Comparison of ENCODE assay signal across 19 cellular contexts in the genomic region with DNA sequence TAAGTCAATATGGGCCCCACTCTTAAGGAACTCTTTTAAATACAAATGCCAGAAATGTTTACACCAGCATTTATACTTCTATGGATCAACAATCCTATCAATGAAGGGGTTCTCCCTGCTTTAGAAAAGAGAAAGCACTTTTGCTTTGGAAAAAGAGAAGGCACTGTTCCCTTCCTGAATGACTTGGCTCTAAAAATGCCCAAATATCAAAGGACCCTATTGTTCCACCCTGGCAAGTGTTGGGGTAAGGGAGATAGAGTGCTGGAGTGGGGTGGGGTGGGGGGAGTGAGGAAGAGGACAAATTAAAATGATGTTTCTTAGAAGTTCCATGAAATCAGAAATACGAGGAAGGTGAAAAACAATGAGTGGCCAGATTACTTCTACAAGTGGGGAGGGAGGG.
DNase-seq lines count a peak whose midpoint lies in the region; ATAC-seq and TF ChIP-seq lines count a peak whose summit lies in the region.
"Had no signal": no experiment of that assay in that cellular context is flagged by ENCODE, and none has a peak within 500 bp of the region (broad histone marks: within the 10 kb centered on the region; RNA-seq: fewer than 3 reads in every experiment).

No MANE protein-coding gene starts in this region.

- H3K36me3 Mint-ChIP-seq in activated CD8-positive, alpha-beta T cell treated with anti-CD3 and anti-CD28 coated beads for 36 hours (ENCODE audit: low read depth): no peaks in the 10 kb centered on the region
- H3K36me3 Mint-ChIP-seq in activated naive CD8-positive, alpha-beta T cell treated with anti-CD3 and anti-CD28 coated beads, Interleukin-2, amount 50 U/mL, for 24 hours (ENCODE audit: low read depth): no peaks in the 10 kb centered on the region
- H3K36me3 Mint-ChIP-seq: CD14-positive monocyte; CD8-positive, alpha-beta memory T cell had no signal

- no peak for ATAC-seq in activated CD8-positive, alpha-beta T cell treated with anti-CD3 and anti-CD28 coated beads for 36 hours
- ATAC-seq in activated naive CD8-positive, alpha-beta T cell treated with anti-CD3 and anti-CD28 coated beads, Interleukin-2, amount 50 U/mL, for 24 hours: no peak

- no peak for TF ChIP-seq CTCF in activated CD8-positive, alpha-beta T cell treated with anti-CD3 and anti-CD28 coated beads for 36 hours (IDR thresholded peaks at IDR 0.05)

- in situ Hi-C loops in SK-MEL-5 (cut with HindIII; ENCODE audit: low pct_unique_long_range_greater_than_20kb, low sequenced_read_pairs): no loop called here

- H3K27me3 Mint-ChIP-seq in activated CD8-positive, alpha-beta T cell treated with anti-CD3 and anti-CD28 coated beads for 36 hours: peaks cover 15% of the 10 kb centered on the region
- peaks cover 8% of the 10 kb centered on the region for H3K27me3 Mint-ChIP-seq in activated naive CD8-positive, alpha-beta T cell treated with anti-CD3 and anti-CD28 coated beads, Interleukin-2, amount 50 U/mL, for 24 hours

- DNase-seq in Ammon's horn (ENCODE audit: low spot score) (peak; percentile 29), SK-MEL-5 (ENCODE audit: low read depth, low spot score) (peak; percentile 72), medulla oblongata (ENCODE audit: extremely low spot score) (peak; percentile 53), putamen (ENCODE audit: low spot score) (peak; percentile 56), COLO829 (ENCODE audit: low spot score) (no peak)
- DNase-seq in activated CD8-positive, alpha-beta T cell treated with anti-CD3 and anti-CD28 coated beads for 36 hours: no peak
- DNase-seq in activated naive CD8-positive, alpha-beta T cell treated with anti-CD3 and anti-CD28 coated beads, Interleukin-2, amount 50 U/mL, for 24 hours: no peak
- no peak for DNase-seq in stimulated activated naive CD4-positive, alpha-beta T cell treated with Interleukin-2 at 50 U/mL for 16 hours (lab: John Stamatoyannopoulos, UW)
- DNase-seq: BE2C; Calu3; CD4-positive, alpha-beta T cell; CD8-positive, alpha-beta memory T cell; COR-L47; DMS53; DMS79 treated with DMSO at 0.1 percent for 48 hours; GF-D8; GOT3; HFFc6 had no signal

- H3K27ac Mint-ChIP-seq in activated CD8-positive, alpha-beta T cell treated with anti-CD3 and anti-CD28 coated beads for 36 hours: no peak overlapping the region
- H3K27ac Mint-ChIP-seq in activated naive CD8-positive, alpha-beta T cell treated with anti-CD3 and anti-CD28 coated beads, Interleukin-2, amount 50 U/mL, for 24 hours: no peak overlapping the region
- H3K27ac Mint-ChIP-seq: CD4-positive, alpha-beta T cell; CD8-positive, alpha-beta memory T cell; HFFc6 had no signal

- intact Hi-C loops in activated CD8-positive, alpha-beta T cell treated with anti-CD3 and anti-CD28 coated beads for 36 hours (cut with micrococcal nuclease): no loop called here

- H3K9me3 Mint-ChIP-seq in activated CD8-positive, alpha-beta T cell treated with anti-CD3 and anti-CD28 coated beads for 36 hours: peaks cover 6% of the 10 kb centered on the region
- H3K9me3 Mint-ChIP-seq in activated naive CD8-positive, alpha-beta T cell treated with anti-CD3 and anti-CD28 coated beads, Interleukin-2, amount 50 U/mL, for 24 hours: peaks cover 14% of the 10 kb centered on the region

- CTCF ChIA-PET in activated CD8-positive, alpha-beta T cell treated with anti-CD3 and anti-CD28 coated beads for 36 hours (lab: Charles Lee): no interaction called here

- H3K4me3 Mint-ChIP-seq in activated CD8-positive, alpha-beta T cell treated with anti-CD3 and anti-CD28 coated beads for 36 hours: no peak overlapping the region
- H3K4me3 Mint-ChIP-seq in activated naive CD8-positive, alpha-beta T cell treated with anti-CD3 and anti-CD28 coated beads, Interleukin-2, amount 50 U/mL, for 24 hours: no peak overlapping the region
- H3K4me3 Mint-ChIP-seq: CD14-positive monocyte; CD4-positive, alpha-beta T cell; CD8-positive, alpha-beta memory T cell; HFFc6 had no signal

- H3K4me1 Mint-ChIP-seq in activated CD8-positive, alpha-beta T cell treated with anti-CD3 and anti-CD28 coated beads for 36 hours (ENCODE audit: low read depth): peaks cover 3% of the 10 kb centered on the region
- H3K4me1 Mint-ChIP-seq in activated naive CD8-positive, alpha-beta T cell treated with anti-CD3 and anti-CD28 coated beads, Interleukin-2, amount 50 U/mL, for 24 hours: peaks cover 7% of the 10 kb centered on the region
- H3K4me1 Mint-ChIP-seq: CD14-positive monocyte; CD8-positive, alpha-beta memory T cell had no signal

- POLR2A ChIA-PET in activated CD8-positive, alpha-beta T cell treated with anti-CD3 and anti-CD28 coated beads for 36 hours (lab: Charles Lee): no interaction called here

Comparison
In these comparisons a context has a peak if more than half of its experiments do, and no peak if none do; other contexts are left out.
1. DNase-seq: peak in Ammon's horn (single experiment), SK-MEL-5 (single experiment), medulla oblongata (single experiment) and putamen (single experiment); none in activated CD8-positive, alpha-beta T cell treated with anti-CD3 and anti-CD28 coated beads for 36 hours (single experiment), activated naive CD8-positive, alpha-beta T cell treated with anti-CD3 and anti-CD28 coated beads, Interleukin-2, amount 50 U/mL, for 24 hours (single experiment), stimulated activated naive CD4-positive, alpha-beta T cell treated with Interleukin-2 at 50 U/mL for 16 hours (single experiment) and COLO829 (single experiment).